ENCODE assay signal across 1 cellular context in genomic region chr18:22847867-22848451, GRCh38.
TF ChIP-seq lines count a peak whose summit lies in the region.

No MANE protein-coding gene starts in this region.

TF ChIP-seq in GM12878, 131 proteins besides CTCF, POLR2A, EP300 and RAD21 (continued from another document):
- TF ChIP-seq CUX1 (IDR thresholded peaks at IDR 0.05; ENCODE audit: insufficient replicate concordance, low read depth, low read length) (no peak), NR2C1 (IDR thresholded peaks at IDR 0.05) (no peak), MEF2B (IDR thresholded peaks at IDR 0.05; ENCODE audit: partially characterized antibody, poor library complexity, severe bottlenecking) (no peak)
